14 cellular contexts compared by ENCODE assay signal in genomic region chr6:167970236-167970635, GRCh38. TPM values are rescaled to one million over a fixed set of nuclear protein-coding genes. Genes with fewer than 3 reads are reported as not detected.
"Had no signal": no experiment of that assay in that cellular context is flagged by ENCODE, and none has a peak within 500 bp of the region (broad histone marks: within the 10 kb centered on the region; RNA-seq: fewer than 3 reads in every experiment).

No MANE protein-coding gene starts in this region.

- H3K4me1 Mint-ChIP-seq: activated B cell treated with CpG ODN at 0.5 μM for 24 hours; activated CD4-positive, alpha-beta T cell treated with anti-CD3 and anti-CD28 coated beads, Interleukin-2, amount 10 ng/mL, durations not matched to agents 24 days and 14 days; stimulated activated naive B cell treated with anti-CD40 and anti-IgM and Interleukin-4, amounts not matched to agents 10 μg/mL and 1 μg/mL and 100 μg/mL, for 72 hours had no signal

- FAIRE-seq: kidney had no signal

- H3K27ac Mint-ChIP-seq: activated B cell treated with CpG ODN at 0.5 μM for 24 hours; activated CD4-positive, alpha-beta T cell treated with anti-CD3 and anti-CD28 coated beads, Interleukin-2, amount 10 ng/mL, durations not matched to agents 24 days and 14 days; activated naive CD4-positive, alpha-beta T cell treated with anti-CD3 and anti-CD28 coated beads for 36 hours; stimulated activated naive B cell treated with anti-CD40 and anti-IgM and Interleukin-4, amounts not matched to agents 10 μg/mL and 1 μg/mL and 100 μg/mL, for 72 hours; T-helper 17 cell; type B pancreatic cell had no signal

- ATAC-seq: esophagus mucosa; right lobe of liver; stimulated activated naive B cell treated with anti-CD40 and anti-IgM and Interleukin-4, amounts not matched to agents 10 μg/mL and 1 μg/mL and 100 μg/mL, for 72 hours; T-helper 17 cell had no signal

- DNase-seq: activated B cell treated with CpG ODN at 0.5 μM for 24 hours; activated CD4-positive, alpha-beta T cell treated with anti-CD3 and anti-CD28 coated beads, Interleukin-2, amount 10 ng/mL, durations not matched to agents 24 days and 14 days; activated CD8-positive, alpha-beta memory T cell treated with anti-CD3 and anti-CD28 coated beads for 24 hours; activated naive CD4-positive, alpha-beta T cell treated with anti-CD3 and anti-CD28 coated beads for 36 hours; kidney; right lobe of liver; stimulated activated CD4-positive, alpha-beta T cell treated with anti-CD3 and anti-CD28 coated beads, Interleukin-1b, Interleukin-23, amount 100 ng/mL, for 48 hours; stimulated activated naive B cell treated with anti-CD40 and anti-IgM and Interleukin-4, amounts not matched to agents 10 μg/mL and 1 μg/mL and 100 μg/mL, for 72 hours; T-helper 17 cell had no signal

- H3K4me3 Mint-ChIP-seq: activated B cell treated with CpG ODN at 0.5 μM for 24 hours; activated CD4-positive, alpha-beta T cell treated with anti-CD3 and anti-CD28 coated beads, Interleukin-2, amount 10 ng/mL, durations not matched to agents 24 days and 14 days; activated naive CD4-positive, alpha-beta T cell treated with anti-CD3 and anti-CD28 coated beads for 36 hours; brain; stimulated activated naive B cell treated with anti-CD40 and anti-IgM and Interleukin-4, amounts not matched to agents 10 μg/mL and 1 μg/mL and 100 μg/mL, for 72 hours; T-helper 17 cell; type B pancreatic cell had no signal

- H3K27me3 ChIP-seq: right lobe of liver had no signal

- H3K9me3 ChIP-seq: right lobe of liver had no signal

- H3K4me3 ChIP-seq: right lobe of liver had no signal

- H3K9me3 Mint-ChIP-seq: activated B cell treated with CpG ODN at 0.5 μM for 24 hours; activated CD4-positive, alpha-beta T cell treated with anti-CD3 and anti-CD28 coated beads, Interleukin-2, amount 10 ng/mL, durations not matched to agents 24 days and 14 days; activated naive CD4-positive, alpha-beta T cell treated with anti-CD3 and anti-CD28 coated beads for 36 hours; brain; type B pancreatic cell had no signal

- H3K27ac ChIP-seq: parathyroid adenoma, right lobe of liver had no signal

- H3K4me1 ChIP-seq: parathyroid adenoma had no signal

- H3K27me3 Mint-ChIP-seq: activated B cell treated with CpG ODN at 0.5 μM for 24 hours; activated CD4-positive, alpha-beta T cell treated with anti-CD3 and anti-CD28 coated beads, Interleukin-2, amount 10 ng/mL, durations not matched to agents 24 days and 14 days; type B pancreatic cell had no signal

RNA-seq across cellular contexts. Expression of gene KIF25, which starts 27.2 kb away (rescaled TPM):
- total RNA-seq: activated B cell treated with CpG ODN at 0.5 μM for 24 hours; activated CD4-positive, alpha-beta T cell treated with anti-CD3 and anti-CD28 coated beads, Interleukin-2, amount 10 ng/mL, durations not matched to agents 24 days and 14 days; activated naive CD4-positive, alpha-beta T cell treated with anti-CD3 and anti-CD28 coated beads for 36 hours; chondrocyte; esophagus mucosa; kidney; T-helper 17 cell had no signal
